ENCODE assay signal across 8 cellular contexts in genomic region chr6:92270365-92270764, GRCh38.
"Had no signal": no experiment of that assay in that cellular context is flagged by ENCODE, and none has a peak within 500 bp of the region (broad histone marks: within the 10 kb centered on the region; RNA-seq: fewer than 3 reads in every experiment).

No MANE protein-coding gene starts in this region.

- H3K36me3 Mint-ChIP-seq: IgD-negative memory B cell had no signal

- H3K4me3 Mint-ChIP-seq: IgD-negative memory B cell had no signal

- H3K9ac ChIP-seq: KMS-11 had no signal

- H3K27ac ChIP-seq: HL-60, KMS-11 had no signal

- FAIRE-seq: HTR-8/SVneo had no signal

- H3K27me3 Mint-ChIP-seq: IgD-negative memory B cell had no signal

- H3K4me2 ChIP-seq: KMS-11 had no signal

- DNase-seq: Karpas-422, Kasumi-1, KBM-7, KG1 had no signal

- H3K27ac Mint-ChIP-seq: IgD-negative memory B cell had no signal

- H3K4me1 Mint-ChIP-seq: IgD-negative memory B cell had no signal
